8 cellular contexts compared by ENCODE assay signal in genomic region chr5:36878421-36879088, GRCh38. TPM values are rescaled to one million over a fixed set of nuclear protein-coding genes. Genes with fewer than 3 reads are reported as not detected.
DNase-seq lines count a peak whose midpoint lies in the region; ATAC-seq and TF ChIP-seq lines count a peak whose summit lies in the region.

No MANE protein-coding gene starts in this region.

- H3K9me3 Mint-ChIP-seq in memory B cell = no peaks in the 10 kb centered on the region

- H3K27ac ChIP-seq in A673 (ENCODE audit: low read depth, low read length, poor library complexity, severe bottlenecking) (peak overlapping the region; percentile 58), OCI-LY1 (ENCODE audit: low read depth, low read length, poor library complexity, severe bottlenecking) (no peak overlapping the region), cingulate gyrus (ENCODE audit: low read depth, low read length) (peak overlapping the region; percentile 95), urinary bladder (ENCODE audit: low read depth) (no peak overlapping the region)

- peaks cover 13% of the 10 kb centered on the region for H4K20me1 ChIP-seq in OCI-LY1 (ENCODE audit: insufficient read depth, low read length)

- H3K9me2 ChIP-seq in OCI-LY1 (ENCODE audit: low read depth, low read length) = no peaks in the 10 kb centered on the region

- H3K36me3 Mint-ChIP-seq in memory B cell = no peaks in the 10 kb centered on the region

- H3K9me3 ChIP-seq in A673 (ENCODE audit: low read depth, low read length, poor library complexity, severe bottlenecking) (no peaks in the 10 kb centered on the region), OCI-LY1 (ENCODE audit: low read length) (no peaks in the 10 kb centered on the region)

- no peaks in the 10 kb centered on the region for H3K36me3 ChIP-seq in A673 (ENCODE audit: insufficient read depth, low read length, poor library complexity, severe bottlenecking)
- H3K36me3 ChIP-seq in OCI-LY1 (ENCODE audit: insufficient read depth, low read length) = no peaks in the 10 kb centered on the region
- H3K36me3 ChIP-seq in urinary bladder (ENCODE audit: insufficient read depth) = no peaks in the 10 kb centered on the region

- H3K9ac ChIP-seq in OCI-LY1 (ENCODE audit: low read length) = peak overlapping the region; percentile 93

- ATAC-seq in memory B cell (ENCODE audit: low read depth) (no peak), GM21381 (IDR thresholded peaks at IDR 0.05; ENCODE audit: unreplicated experiment) (no peak)

- BruUV-seq in A673 (replicated peaks; lab: Mats Ljungman, UMichigan) = no TSS peak

- H3K4me2 ChIP-seq in OCI-LY1 (ENCODE audit: low read length) = peak overlapping the region; percentile 88

- POLR2A ChIA-PET in A673 (lab: Charles Lee; ENCODE audit: low non-redundant PET) = no interaction called here

- H3K27me3 Mint-ChIP-seq in memory B cell = no peaks in the 10 kb centered on the region

- CTCF ChIA-PET in A673 (lab: Charles Lee) = interaction anchor here (1.0 kb wide), 1 partner anchor 8 kb away, joined by 3 read pairs; no protein-coding TSS in a partner anchor

- H3K27me3 ChIP-seq in A673 (replicated peaks; ENCODE audit: insufficient read depth, low read depth, low read length, poor library complexity) (no peaks in the 10 kb centered on the region), OCI-LY1 (ENCODE audit: insufficient read depth, low read length) (no peaks in the 10 kb centered on the region)

- intact Hi-C loops in A673 (cut with micrococcal nuclease; ENCODE audit: unreplicated experiment) = loop anchor here (5.0 to 10.0 kb wide), 3 partner anchors 69 to 724 kb away; partner anchors contain the start of genes LMBRD2 and SKP2

- H3K4me1 Mint-ChIP-seq in memory B cell = peaks cover 34% of the 10 kb centered on the region

- H3K4me1 ChIP-seq in A673 (ENCODE audit: insufficient read depth, low read length, poor library complexity, severe bottlenecking) (peaks cover 27% of the 10 kb centered on the region), OCI-LY1 (ENCODE audit: insufficient read depth, low read length, severe bottlenecking) (peaks cover 64% of the 10 kb centered on the region), urinary bladder (ENCODE audit: insufficient read depth) (peaks cover 2% of the 10 kb centered on the region)

- H3K79me2 ChIP-seq in OCI-LY1 (ENCODE audit: insufficient read depth, low read length) = peaks cover 93% of the 10 kb centered on the region

- WGBS in urinary bladder = under 1% methylated on average over 15 of the region's 15 CpGs

- no peak overlapping the region for H2AFZ ChIP-seq in OCI-LY1 (ENCODE audit: low read length)

- no peaks in the 10 kb centered on the region for H3F3A ChIP-seq in OCI-LY1 (ENCODE audit: insufficient read depth, low read length)

- DNase-seq in A673 (ENCODE audit: low spot score) (peak; percentile 81), GM12865 (ENCODE audit: low read depth) (no peak), memory B cell (ENCODE audit: low spot score in 2 of 2) (no peak), germinal center (ENCODE audit: low spot score) (no peak)

- H3K4me3 ChIP-seq in A673 (ENCODE audit: low read depth, low read length, poor library complexity, severe bottlenecking) (peak overlapping the region; percentile 92), GM12865 (ENCODE audit: low read depth, low read length) (peak overlapping the region; percentile 87), OCI-LY1 (ENCODE audit: low read depth, low read length, poor library complexity, severe bottlenecking) (peak overlapping the region; percentile 90), urinary bladder (ENCODE audit: low read depth, low read length) (peak overlapping the region; percentile 97)

- peak overlapping the region; percentile 95 for H3K27ac Mint-ChIP-seq in memory B cell

- TF ChIP-seq CTCF in A673 (conservative IDR thresholded peaks at IDR 0.05; ENCODE audit: low read depth, low read length) = no peak
- TF ChIP-seq CTCF in GM12865 (IDR thresholded peaks at IDR 0.05; ENCODE audit: insufficient read depth, low read depth, low read length, missing control alignments) = no peak
- TF ChIP-seq CTCF in OCI-LY1 (IDR thresholded peaks at IDR 0.05; ENCODE audit: low read length) = no peak

- H3K4me3 Mint-ChIP-seq in memory B cell = peak overlapping the region; percentile 85

RNA-seq across cellular contexts. Expression of gene NIPBL, which starts 2.0 kb away (rescaled TPM):
- total RNA-seq in A673 (2021) (69.5 and 79.6 TPM in 2 replicates), urinary bladder (111 TPM)
- 15.9 TPM for polyA plus RNA-seq in urinary bladder

Comparison
In these comparisons a context has a peak if more than half of its experiments do, and no peak if none do; other contexts are left out.
1. H3K27ac ChIP-seq: peak in A673 (single experiment) and cingulate gyrus (single experiment); none in OCI-LY1 (single experiment) and urinary bladder (single experiment).
2. Peak in every context shown above with its lines, with median percentiles within 50 percentile points of each other: H3K4me3 ChIP-seq.